Comparison of ENCODE assay signal across 10 cellular contexts in the genomic region with DNA sequence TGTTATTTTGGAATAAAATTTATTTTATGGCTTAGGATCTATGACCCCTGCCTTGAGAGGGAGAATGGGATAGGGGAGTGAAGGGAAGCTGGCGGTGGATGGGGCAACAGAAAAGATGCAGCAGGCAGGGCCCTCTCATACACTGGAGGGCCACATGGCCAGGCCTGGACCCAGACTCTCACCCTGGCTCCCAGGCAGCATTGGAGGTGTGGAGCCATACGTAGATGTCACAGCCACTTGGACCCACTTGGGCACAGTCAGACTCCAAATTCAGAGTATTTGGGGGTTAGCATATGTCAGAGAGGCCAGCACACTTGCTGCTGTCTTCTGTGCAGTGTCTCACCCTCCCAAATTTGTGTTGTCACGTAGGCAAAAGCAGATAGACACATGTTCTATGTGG. TPM values are rescaled to one million over a fixed set of nuclear protein-coding genes. Genes with fewer than 3 reads are reported as not detected.
DNase-seq lines count a peak whose midpoint lies in the region; ATAC-seq and TF ChIP-seq lines count a peak whose summit lies in the region.
"Had no signal": no experiment of that assay in that cellular context is flagged by ENCODE, and none has a peak within 500 bp of the region (broad histone marks: within the 10 kb centered on the region; RNA-seq: fewer than 3 reads in every experiment).

No MANE protein-coding gene starts in this region.

- H3K4me3 ChIP-seq in thoracic aorta = no peak overlapping the region
- H3K4me3 ChIP-seq: SJSA1 had no signal

- H3K27me3 Mint-ChIP-seq in activated CD8-positive, alpha-beta memory T cell treated with anti-CD3 and anti-CD28 coated beads, Interleukin-2, amount 10 ng/mL, durations not matched to agents 7 days and 5 days = no peaks in the 10 kb centered on the region
- no peaks in the 10 kb centered on the region for H3K27me3 Mint-ChIP-seq in activated B cell treated with CpG ODN at 0.5 μM for 24 hours

- H3K4me3 Mint-ChIP-seq in activated CD8-positive, alpha-beta memory T cell treated with anti-CD3 and anti-CD28 coated beads, Interleukin-2, amount 10 ng/mL, durations not matched to agents 7 days and 5 days = no peak overlapping the region
- no peak overlapping the region for H3K4me3 Mint-ChIP-seq in activated B cell treated with CpG ODN at 0.5 μM for 24 hours

- H3K4me1 Mint-ChIP-seq in activated CD8-positive, alpha-beta memory T cell treated with anti-CD3 and anti-CD28 coated beads, Interleukin-2, amount 10 ng/mL, durations not matched to agents 7 days and 5 days = peaks cover 47% of the 10 kb centered on the region
- H3K4me1 Mint-ChIP-seq in activated B cell treated with CpG ODN at 0.5 μM for 24 hours = peaks cover 62% of the 10 kb centered on the region

- POLR2A ChIA-PET in activated B cell treated with CpG ODN at 0.5 μM for 24 hours (lab: Charles Lee) = interaction anchor here (16.5 kb wide), 2 partner anchors 9 to 21 kb away, joined by 337 to 692 read pairs; partner anchors contain the start of genes NEMP1 and STAT6

- peak overlapping the region; percentile 86 to 87 for H3K27ac ChIP-seq in thoracic aorta
- H3K27ac ChIP-seq: SJSA1 had no signal

- DNase-seq in activated CD8-positive, alpha-beta memory T cell treated with anti-CD3 and anti-CD28 coated beads, Interleukin-2, amount 10 ng/mL, durations not matched to agents 7 days and 5 days = no peak
- no peak for DNase-seq in activated CD8-positive, alpha-beta memory T cell treated with anti-CD3 and anti-CD28 coated beads, Interleukin-2, amount 50 U/mL, for 48 hours
- no peak for DNase-seq in activated B cell treated with CpG ODN at 0.5 μM for 24 hours
- DNase-seq in germinal center (ENCODE audit: low spot score) = peak; percentile 3
- no peak for DNase-seq in thoracic aorta (ENCODE audit: low spot score)
- DNase-seq in cerebellum (ENCODE audit: low spot score) = no peak
- no peak for DNase-seq in foreskin melanocyte
- DNase-seq in H4 (ENCODE audit: low spot score) = no peak
- DNase-seq: NCI-H446 had no signal

- peaks cover 4% of the 10 kb centered on the region for H3K36me3 Mint-ChIP-seq in activated CD8-positive, alpha-beta memory T cell treated with anti-CD3 and anti-CD28 coated beads, Interleukin-2, amount 10 ng/mL, durations not matched to agents 7 days and 5 days
- H3K36me3 Mint-ChIP-seq in activated B cell treated with CpG ODN at 0.5 μM for 24 hours (ENCODE audit: low read depth) = peaks cover 86% of the 10 kb centered on the region

- no peaks in the 10 kb centered on the region for H3K9me3 Mint-ChIP-seq in activated CD8-positive, alpha-beta memory T cell treated with anti-CD3 and anti-CD28 coated beads, Interleukin-2, amount 10 ng/mL, durations not matched to agents 7 days and 5 days (ENCODE audit: low read depth)
- no peaks in the 10 kb centered on the region for H3K9me3 Mint-ChIP-seq in activated B cell treated with CpG ODN at 0.5 μM for 24 hours

- H3K27me3 ChIP-seq in thoracic aorta (replicated peaks; ENCODE audit: insufficient read depth) = no peaks in the 10 kb centered on the region
- H3K27me3 ChIP-seq: SJSA1 had no signal

- no peaks in the 10 kb centered on the region for H3K9me3 ChIP-seq in thoracic aorta
- H3K9me3 ChIP-seq: SJSA1 had no signal

- H3K4me1 ChIP-seq in thoracic aorta (ENCODE audit: control insufficient read depth in 1 of 2, low read depth in 2 of 2) = peaks cover 32 to 48% of the 10 kb centered on the region in 2 donors

- CTCF ChIA-PET in activated CD8-positive, alpha-beta memory T cell treated with anti-CD3 and anti-CD28 coated beads, Interleukin-2, amount 10 ng/mL, durations not matched to agents 7 days and 5 days (lab: Charles Lee) = interaction anchor here (0.5 to 16.0 kb wide), 5 partner anchors 13 to 1265 kb away, joined by 3 to 202 read pairs (median 3); partner anchors contain the start of genes LRP1 and STAT6
- CTCF ChIA-PET in activated B cell treated with CpG ODN at 0.5 μM for 24 hours (lab: Charles Lee) = interaction anchor here (4.4 to 10.6 kb wide), 2 partner anchors 16 to 25 kb away, joined by 45 to 102 read pairs; partner anchors contain the start of gene STAT6

- H3K27ac Mint-ChIP-seq in activated CD8-positive, alpha-beta memory T cell treated with anti-CD3 and anti-CD28 coated beads, Interleukin-2, amount 10 ng/mL, durations not matched to agents 7 days and 5 days = peak overlapping the region; percentile 59
- H3K27ac Mint-ChIP-seq in activated B cell treated with CpG ODN at 0.5 μM for 24 hours = peak overlapping the region; percentile 77

- ATAC-seq in activated CD8-positive, alpha-beta memory T cell treated with anti-CD3 and anti-CD28 coated beads, Interleukin-2, amount 10 ng/mL, durations not matched to agents 7 days and 5 days = no peak
- ATAC-seq in activated B cell treated with CpG ODN at 0.5 μM for 24 hours (ENCODE audit: low read depth) (no peak), thoracic aorta (ENCODE audit: insufficient number of reproducible peaks, low FRiP score, low read depth) (no peak)

- H3K36me3 ChIP-seq in thoracic aorta = peaks cover 65% of the 10 kb centered on the region

- TF ChIP-seq CTCF in activated B cell treated with CpG ODN at 0.5 μM for 24 hours (IDR thresholded peaks at IDR 0.05) (no peak), thoracic aorta (IDR thresholded peaks at IDR 0.05) (no peak)

- intact Hi-C loops in activated B cell treated with CpG ODN at 0.5 μM for 24 hours (cut with micrococcal nuclease) = loop anchor here (2.0 kb wide), 1 partner anchor 17 kb away; the partner anchor contains the start of gene NEMP1

RNA-seq across cellular contexts. Expression of gene NAB2, which starts 6.5 kb away (rescaled TPM):
- total RNA-seq in activated CD8-positive, alpha-beta memory T cell treated with anti-CD3 and anti-CD28 coated beads, Interleukin-2, amount 10 ng/mL, durations not matched to agents 7 days and 5 days = 10 to 100 TPM in 1 of 2 experiments, 1 to 10 TPM in 1; 10.0 to 31.1 TPM
- total RNA-seq in activated B cell treated with CpG ODN at 0.5 μM for 24 hours (20.4 and 22.1 TPM in 2 replicates), thoracic aorta (10 to 100 TPM; 30.5 to 39.3 TPM), cerebellum (15.2 TPM)
- 16.5 and 20.2 TPM in 2 replicates for total RNA-seq in H4 (2014; rRNA removed; shearing (Covaris generic))

RNA-seq across cellular contexts. Expression of gene STAT6, which starts 15.7 kb away (rescaled TPM):
- total RNA-seq in activated CD8-positive, alpha-beta memory T cell treated with anti-CD3 and anti-CD28 coated beads, Interleukin-2, amount 10 ng/mL, durations not matched to agents 7 days and 5 days = 100 to 1,000 TPM in 1 of 2 experiments, 10 to 100 TPM in 1; 99.1 to 104 TPM
- 635 and 745 TPM in 2 replicates for total RNA-seq in activated B cell treated with CpG ODN at 0.5 μM for 24 hours
- 100 to 1,000 TPM; 133 to 185 TPM for total RNA-seq in thoracic aorta
- total RNA-seq in cerebellum = 7.6 TPM
- 9.3 and 17.9 TPM in 2 replicates for total RNA-seq in H4 (2014; rRNA removed; shearing (Covaris generic))

RNA-seq across cellular contexts. Expression of gene NEMP1, which starts 16.8 kb away (rescaled TPM):
- total RNA-seq in activated CD8-positive, alpha-beta memory T cell treated with anti-CD3 and anti-CD28 coated beads, Interleukin-2, amount 10 ng/mL, durations not matched to agents 7 days and 5 days = 10 to 100 TPM; 60.5 to 66.1 TPM
- total RNA-seq in activated B cell treated with CpG ODN at 0.5 μM for 24 hours (23.0 and 27.6 TPM in 2 replicates), thoracic aorta (1 to 10 TPM; 6.6 to 6.9 TPM), cerebellum (12.5 TPM)
- total RNA-seq in H4 (2014; rRNA removed; shearing (Covaris generic)) = 10.5 and 18.0 TPM in 2 replicates

RNA-seq across cellular contexts. Expression of gene LRP1, which starts 32.8 kb away (rescaled TPM):
- under 1 TPM; 0.33 to 0.85 TPM for total RNA-seq in activated CD8-positive, alpha-beta memory T cell treated with anti-CD3 and anti-CD28 coated beads, Interleukin-2, amount 10 ng/mL, durations not matched to agents 7 days and 5 days
- 0.56 and 0.95 TPM in 2 replicates for total RNA-seq in activated B cell treated with CpG ODN at 0.5 μM for 24 hours
- 100 to 1,000 TPM; 663 to 755 TPM for total RNA-seq in thoracic aorta
- total RNA-seq in cerebellum = 109 TPM
- 5.8 and 6.5 TPM in 2 replicates for total RNA-seq in H4 (2014; rRNA removed; shearing (Covaris generic))

RNA-seq across cellular contexts. Expression of gene MYO1A, which starts 45.5 kb away (rescaled TPM):
- total RNA-seq in activated CD8-positive, alpha-beta memory T cell treated with anti-CD3 and anti-CD28 coated beads, Interleukin-2, amount 10 ng/mL, durations not matched to agents 7 days and 5 days = 1 to 10 TPM in 1 of 2 experiments, under 1 TPM in 1; 0.82 to 1.5 TPM
- 0.39 and 0.71 TPM in 2 replicates for total RNA-seq in activated B cell treated with CpG ODN at 0.5 μM for 24 hours
- total RNA-seq in thoracic aorta = 1 to 10 TPM; 1.7 to 2.2 TPM
- total RNA-seq in cerebellum = 0.36 TPM
- total RNA-seq in H4 (2014; rRNA removed; shearing (Covaris generic)) = not detected in 2 replicates
- total RNA-seq: SJSA1 had no signal
